8 cellular contexts compared by ENCODE assay signal in genomic region chr11:35419713-35420333, GRCh38.
DNase-seq lines count a peak whose midpoint lies in the region; ATAC-seq and TF ChIP-seq lines count a peak whose summit lies in the region.

No MANE protein-coding gene starts in this region.

- ATAC-seq in HG03095 (IDR thresholded peaks at IDR 0.05; ENCODE audit: unreplicated experiment) (no peak), GM18520 (IDR thresholded peaks at IDR 0.05; ENCODE audit: unreplicated experiment) (no peak)

- intact Hi-C loops in head of caudate nucleus (cut with DNase I) = no loop called here

- DNase-seq in GM13977 (ENCODE audit: low spot score) = peak; percentile 15
- DNase-seq in head of caudate nucleus = peak in 32 of 42 donors; percentile 6 to 69 (median 34)
- no peak for DNase-seq in skeletal muscle cell (ENCODE audit: low read depth)
- no peak for DNase-seq in midbrain (lab: John Stamatoyannopoulos, UW)
- no peak for DNase-seq in NCI-H1092 treated with DMSO at 0.1 percent for 48 hours (lab: John Stamatoyannopoulos, UW)

- in situ Hi-C loops in GM13977 (cut with MboI; ENCODE audit: low pct_unique_long_range_greater_than_20kb, low sequenced_read_pairs, unreplicated experiment) = no loop called here

- TF ChIP-seq CTCF in GM13977 (IDR thresholded peaks at IDR 0.05; ENCODE audit: extremely low read depth, insufficient read depth, missing control alignments) (no peak), VCaP (conservative IDR thresholded peaks at IDR 0.05) (no peak)

- peak overlapping the region; percentile 67 for H3K27ac ChIP-seq in VCaP

- H3K4me3 ChIP-seq in skeletal muscle cell (ENCODE audit: low read depth, low read length) = peak overlapping the region; percentile 51

Comparison
In these comparisons a context has a peak if more than half of its experiments do, and no peak if none do; other contexts are left out.
1. DNase-seq: peak in GM13977 (single experiment) and head of caudate nucleus (32 of 42); none in skeletal muscle cell (single experiment), midbrain (single experiment) and NCI-H1092 treated with DMSO at 0.1 percent for 48 hours (single experiment).